36 cellular contexts compared by ENCODE assay signal in genomic region chr10:127720903-127721302, GRCh38. TPM values are rescaled to one million over a fixed set of nuclear protein-coding genes. Genes with fewer than 3 reads are reported as not detected.
"Had no signal": no experiment of that assay in that cellular context is flagged by ENCODE, and none has a peak within 500 bp of the region (broad histone marks: within the 10 kb centered on the region; RNA-seq: fewer than 3 reads in every experiment).

No MANE protein-coding gene starts in this region.

- H3K27ac ChIP-seq: brain microvascular endothelial cell, epithelial cell of prostate, esophagus squamous epithelium, gastroesophageal sphincter, heart right ventricle had no signal

- H3K27ac Mint-ChIP-seq: activated CD4-positive, alpha-beta memory T cell treated with anti-CD3 and anti-CD28 coated beads, Interleukin-2, amount 10 ng/mL, durations not matched to agents 7 days and 5 days; activated CD4-positive, alpha-beta T cell treated with anti-CD3 and anti-CD28 coated beads, Interleukin-2, amount 10 ng/mL, durations not matched to agents 7 days and 5 days; activated naive CD8-positive, alpha-beta T cell; activated T-cell treated with anti-CD3 and anti-CD28 coated beads, Interleukin-2, amount 50 U/mL, for 24 hours; activated T-helper 17 cell treated with anti-CD3 and anti-CD28 coated beads, Interleukin-2, amount 50 U/mL, for 72 hours; effector memory CD8-positive, alpha-beta T cell had no signal

- H3K9me3 ChIP-seq: esophagus squamous epithelium had no signal

- H3K4me1 Mint-ChIP-seq: activated CD4-positive, alpha-beta memory T cell treated with anti-CD3 and anti-CD28 coated beads, Interleukin-2, amount 10 ng/mL, durations not matched to agents 7 days and 5 days; activated CD4-positive, alpha-beta T cell treated with anti-CD3 and anti-CD28 coated beads, Interleukin-2, amount 10 ng/mL, durations not matched to agents 7 days and 5 days; activated T-helper 17 cell treated with anti-CD3 and anti-CD28 coated beads, Interleukin-2, amount 50 U/mL, for 72 hours; central memory CD8-positive, alpha-beta T cell had no signal

- ATAC-seq: activated T-helper 17 cell treated with anti-CD3 and anti-CD28 coated beads, Interleukin-2, amount 50 U/mL, for 72 hours; effector memory CD8-positive, alpha-beta T cell; gastroesophageal sphincter; heart right ventricle had no signal

- H3K4me3 ChIP-seq: esophagus squamous epithelium, gastroesophageal sphincter, heart right ventricle had no signal

- H3K36me3 ChIP-seq: brain microvascular endothelial cell, esophagus squamous epithelium, gastroesophageal sphincter, heart right ventricle had no signal

- H3K4me1 ChIP-seq: esophagus squamous epithelium, gastroesophageal sphincter, heart right ventricle had no signal

- H3K36me3 Mint-ChIP-seq: activated naive CD8-positive, alpha-beta T cell had no signal

- H3K9me3 Mint-ChIP-seq: activated CD4-positive, alpha-beta memory T cell treated with anti-CD3 and anti-CD28 coated beads, Interleukin-2, amount 10 ng/mL, durations not matched to agents 7 days and 5 days; activated CD4-positive, alpha-beta T cell treated with anti-CD3 and anti-CD28 coated beads, Interleukin-2, amount 10 ng/mL, durations not matched to agents 7 days and 5 days; activated T-cell treated with anti-CD3 and anti-CD28 coated beads, Interleukin-2, amount 50 U/mL, for 24 hours; activated T-helper 17 cell treated with anti-CD3 and anti-CD28 coated beads, Interleukin-2, amount 50 U/mL, for 72 hours; central memory CD8-positive, alpha-beta T cell; effector memory CD8-positive, alpha-beta T cell had no signal

- H3K4me3 Mint-ChIP-seq: activated CD4-positive, alpha-beta memory T cell treated with anti-CD3 and anti-CD28 coated beads, Interleukin-2, amount 10 ng/mL, durations not matched to agents 7 days and 5 days; activated CD4-positive, alpha-beta T cell treated with anti-CD3 and anti-CD28 coated beads, Interleukin-2, amount 10 ng/mL, durations not matched to agents 7 days and 5 days; activated naive CD8-positive, alpha-beta T cell; activated T-cell treated with anti-CD3 and anti-CD28 coated beads, Interleukin-2, amount 50 U/mL, for 24 hours; activated T-helper 17 cell treated with anti-CD3 and anti-CD28 coated beads, Interleukin-2, amount 50 U/mL, for 72 hours; central memory CD8-positive, alpha-beta T cell; effector memory CD8-positive, alpha-beta T cell had no signal

- DNase-seq: activated CD4-positive, alpha-beta memory T cell treated with anti-CD3 and anti-CD28 coated beads, Interleukin-2, amount 10 ng/mL, durations not matched to agents 7 days and 5 days; activated CD4-positive, alpha-beta T cell treated with anti-CD3 and anti-CD28 coated beads for 1 hour; activated CD4-positive, alpha-beta T cell treated with anti-CD3 and anti-CD28 coated beads for 4 hours; activated CD4-positive, alpha-beta T cell treated with anti-CD3 and anti-CD28 coated beads, Interleukin-2, amount 10 ng/mL, durations not matched to agents 7 days and 5 days; activated CD4-positive, alpha-beta T cell treated with anti-CD3 and anti-CD28 coated beads, Interleukin-2, amount 50 U/mL, for 4 hours; activated CD8-positive, alpha-beta memory T cell treated with anti-CD3 and anti-CD28 coated beads, Interleukin-2, amount 50 U/mL, for 48 hours; activated effector memory CD4-positive, alpha-beta T cell treated with Interleukin-2 at 50 U/mL for 16 hours; activated gamma-delta T cell treated with Interleukin-2 at 50 U/mL for 16 hours; activated naive CD4-positive, alpha-beta T cell treated with anti-CD3 and anti-CD28 coated beads, Interleukin-2, amount 50 U/mL, for 16 hours; activated naive CD4-positive, alpha-beta T cell treated with Interleukin-2 at 50 U/mL for 16 hours; activated T-cell treated with anti-CD3 and anti-CD28 coated beads for 4 hours; activated T-cell treated with anti-CD3 and anti-CD28 coated beads, Interleukin-2, amount 50 U/mL, for 24 hours; amniotic stem cell; anterior cingulate cortex; brain microvascular endothelial cell; cortex of kidney; dermis blood vessel endothelial cell; effector CD4-positive, alpha-beta T cell; effector memory CD8-positive, alpha-beta T cell; esophagus squamous epithelium; foreskin melanocyte; heart right ventricle; T-helper 2 cell had no signal

RNA-seq across cellular contexts. Expression of gene FOXI2, which starts 16.1 kb away (rescaled TPM):
- total RNA-seq: activated CD4-positive, alpha-beta memory T cell treated with anti-CD3 and anti-CD28 coated beads, Interleukin-2, amount 10 ng/mL, durations not matched to agents 7 days and 5 days; activated CD4-positive, alpha-beta T cell treated with anti-CD3 and anti-CD28 coated beads, Interleukin-2, amount 10 ng/mL, durations not matched to agents 7 days and 5 days; activated T-helper 17 cell treated with anti-CD3 and anti-CD28 coated beads, Interleukin-2, amount 50 U/mL, for 72 hours; astrocyte; bronchial epithelial cell; cerebellum; dermis blood vessel endothelial cell; endothelial cell of umbilical vein; fibroblast of lung; fibroblast of villous mesenchyme; glomerular endothelial cell; T-helper 1 cell treated with Interleukin-12 subunit alpha and Interleukin-12 subunit beta and Interleukin-4 antibody, amounts not matched to agents 30 ng/mL and 1 ng/mL, for 36 hours had no signal
- polyA plus RNA-seq: endothelial cell of umbilical vein, fibroblast of lung had no signal
